Comparison of ENCODE assay signal across 8 cellular contexts in genomic region chrX:10617964-10618342, GRCh38. TPM values are rescaled to one million over a fixed set of nuclear protein-coding genes. Genes with fewer than 3 reads are reported as not detected.
DNase-seq lines count a peak whose midpoint lies in the region; ATAC-seq and TF ChIP-seq lines count a peak whose summit lies in the region.

No MANE protein-coding gene starts in this region.

- peak overlapping the region; percentile 94 for H3K4me2 ChIP-seq in trophoblast cell (ENCODE audit: low read length)

- peak overlapping the region; percentile 55 for H3K27ac ChIP-seq in epithelial cell of prostate
- peak overlapping the region; percentile 17 for H3K27ac ChIP-seq in trophoblast cell (ENCODE audit: low read depth, low read length)
- H3K27ac ChIP-seq in gastrocnemius medialis, result no peak overlapping the region

- H3K4me3 ChIP-seq in trophoblast cell (ENCODE audit: low read depth, low read length) (no peak overlapping the region), gastrocnemius medialis (no peak overlapping the region)

- no CpG with 5 or more reads among the region's 3 CpGs for WGBS in trophoblast cell (ENCODE audit: extremely low coverage, insufficient coverage, insufficient read length)

- H3K23ac ChIP-seq in trophoblast cell (ENCODE audit: low read length), result no peak overlapping the region

- H3K9ac ChIP-seq in trophoblast cell (ENCODE audit: low read length), result no peak overlapping the region

- H3K14ac ChIP-seq in trophoblast cell (ENCODE audit: low read length), result no peak overlapping the region

- intact Hi-C loops in gastrocnemius medialis (cut with DNase I; ENCODE audit: low total_unique reads), result loop anchor here (1.0 kb wide), 1 partner anchor 428 kb away; no protein-coding TSS in a partner anchor

- H3K9me3 ChIP-seq in trophoblast cell (ENCODE audit: insufficient read depth, low read depth, low read length), result no peaks in the 10 kb centered on the region
- no peaks in the 10 kb centered on the region for H3K9me3 ChIP-seq in gastrocnemius medialis

- no peak overlapping the region for H2BK12ac ChIP-seq in trophoblast cell (ENCODE audit: low read length)

- peak overlapping the region; percentile 89 for H3K4ac ChIP-seq in trophoblast cell (ENCODE audit: low read depth, low read length)

- no peak overlapping the region for H2BK120ac ChIP-seq in trophoblast cell (ENCODE audit: insufficient read depth, low read length, poor library complexity)

- TF ChIP-seq CTCF in gastrocnemius medialis (IDR thresholded peaks at IDR 0.05 in 4 of 5, conservative IDR thresholded peaks at IDR 0.05 in 1 of 5), result no peak

- no peak overlapping the region for H4K8ac ChIP-seq in trophoblast cell (ENCODE audit: low read depth, low read length)

- no peak overlapping the region for H3K18ac ChIP-seq in trophoblast cell (ENCODE audit: low read length)

- H2AK5ac ChIP-seq in trophoblast cell (ENCODE audit: low read length), result no peak overlapping the region

- peak; percentile 23 for DNase-seq in H4 (ENCODE audit: low spot score)
- DNase-seq in NCI-H748 treated with DMSO at 0.1 percent for 48 hours (lab: John Stamatoyannopoulos, UW), result peak; percentile 15
- DNase-seq in epithelial cell of prostate (ENCODE audit: low read depth, low spot score), result no peak
- no peak for DNase-seq in trophoblast cell
- no peak for DNase-seq in gastrocnemius medialis
- no peak for DNase-seq in stimulated activated CD4-positive, alpha-beta T cell treated with anti-CD3 and anti-CD28 coated beads, Interleukin-4, amount 100 ng/mL, for 24 hours
- no peak for DNase-seq in stimulated activated CD4-positive, alpha-beta T cell treated with anti-CD3 and anti-CD28 coated beads, Interleukin-15, amount 100 ng/mL, for 24 hours

- H3K79me1 ChIP-seq in trophoblast cell (ENCODE audit: low read length), result peaks cover 3% of the 10 kb centered on the region

- peak overlapping the region; percentile 62 for H4K91ac ChIP-seq in trophoblast cell (ENCODE audit: low read depth, low read length)

- no peak for TF ChIP-seq POLR2A in gastrocnemius medialis (IDR thresholded peaks at IDR 0.05)

- no peak overlapping the region for H2AFZ ChIP-seq in trophoblast cell (ENCODE audit: insufficient read depth, low read length, poor library complexity)

- peak overlapping the region; percentile 21 for H2BK5ac ChIP-seq in trophoblast cell (ENCODE audit: low read depth, low read length, poor library complexity)

- peaks cover 6% of the 10 kb centered on the region for H3K79me2 ChIP-seq in trophoblast cell (ENCODE audit: control insufficient read depth, insufficient read depth, low read length, poor library complexity)

- H3K4me1 ChIP-seq in trophoblast cell (ENCODE audit: control insufficient read depth in 1 of 2, insufficient read depth in 2 of 2, low read length in 2 of 2) (peaks cover 0 to 7% of the 10 kb centered on the region in 2 experiments), gastrocnemius medialis (no peaks in the 10 kb centered on the region)

- H4K12ac ChIP-seq in trophoblast cell (ENCODE audit: low read depth, low read length), result no peak overlapping the region

- ATAC-seq in gastrocnemius medialis (no peak), GM18873 (IDR thresholded peaks at IDR 0.05; ENCODE audit: low FRiP score, unreplicated experiment) (no peak)

- H3K27me3 ChIP-seq in trophoblast cell (ENCODE audit: insufficient read depth, low read length) (no peaks in the 10 kb centered on the region), gastrocnemius medialis (peaks cover 2 to 25% (median 16%) of the 10 kb centered on the region in 3 donors)

- in situ Hi-C loops in gastrocnemius medialis (cut with MboI; ENCODE audit: low sequenced_read_pairs in 4 of 4), result loop anchor here (5.0 to 25.0 kb wide), 2 partner anchors 426 to 431 kb away; no protein-coding TSS in a partner anchor

- H3K36me3 ChIP-seq in trophoblast cell (ENCODE audit: control insufficient read depth in 1 of 2, insufficient read depth in 2 of 2, low read length in 2 of 2), result no peaks in the 10 kb centered on the region
- H3K36me3 ChIP-seq in gastrocnemius medialis, result no peaks in the 10 kb centered on the region

RNA-seq across cellular contexts. Expression of gene MID1, which starts 2.4 kb away (rescaled TPM):
- 9.1 and 14.3 TPM in 2 replicates for total RNA-seq in H4 (2014; rRNA removed; shearing (Covaris generic))
- polyA plus RNA-seq in trophoblast cell (2013), result 49.3 and 50.0 TPM in 2 replicates
- total RNA-seq in gastrocnemius medialis, result 1 to 10 TPM in 3 of 4 donors, under 1 TPM in 1; 0.91 to 1.9 (median 1.8) TPM

Comparison
In these comparisons a context has a peak if more than half of its experiments do, and no peak if none do; other contexts are left out.
1. DNase-seq: peak in H4 (single experiment) and NCI-H748 treated with DMSO at 0.1 percent for 48 hours (single experiment); none in epithelial cell of prostate (single experiment), trophoblast cell (0 of 2), gastrocnemius medialis (0 of 2), stimulated activated CD4-positive, alpha-beta T cell treated with anti-CD3 and anti-CD28 coated beads, Interleukin-4, amount 100 ng/mL, for 24 hours (single experiment) and stimulated activated CD4-positive, alpha-beta T cell treated with anti-CD3 and anti-CD28 coated beads, Interleukin-15, amount 100 ng/mL, for 24 hours (single experiment).
2. H3K27ac ChIP-seq: peak in epithelial cell of prostate (single experiment) and trophoblast cell (single experiment); none in gastrocnemius medialis (0 of 4).